1 cellular context compared by ENCODE assay signal in the genomic region with DNA sequence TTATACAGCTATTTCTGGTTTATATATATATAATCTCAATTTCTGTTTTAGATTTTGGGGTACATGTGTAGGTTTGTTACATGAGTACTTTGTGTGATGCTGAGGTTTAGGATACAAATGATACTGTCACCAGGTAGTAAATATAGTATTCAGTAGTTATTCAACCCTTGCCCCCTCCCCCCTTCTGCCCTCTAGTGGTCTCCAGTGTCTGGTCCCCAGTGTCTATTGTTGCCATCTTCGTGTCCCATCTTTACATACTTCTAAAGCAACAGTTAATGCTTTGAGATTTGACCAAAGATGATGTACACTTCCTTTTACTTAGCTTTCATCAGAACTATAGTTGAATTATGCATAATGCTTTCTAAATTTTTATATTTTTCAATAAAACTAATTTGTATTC.
TF ChIP-seq lines count a peak whose summit lies in the region.

No MANE protein-coding gene starts in this region.

TF ChIP-seq in H1, 55 proteins besides CTCF, POLR2A, EP300 and RAD21 (continued from another document):
- TF ChIP-seq YY1 (IDR thresholded peaks at IDR 0.05; ENCODE audit: low read depth, low read length) (no peak), CEBPB (IDR thresholded peaks at IDR 0.05; ENCODE audit: low read depth, low read length) (no peak)
